Comparison of ENCODE assay signal across 1 cellular context in genomic region chr12:3872800-3873636, GRCh38.
TF ChIP-seq lines count a peak whose summit lies in the region.

Gene PARP11, minus strand, starts transcription at chr12:3873399. Its CDS starts 170 bp downstream, at chr12:3873229.

TF ChIP-seq in HepG2, 621 proteins besides CTCF, POLR2A, EP300 and RAD21 (continued from another document and continues in another):
- TF ChIP-seq ZGPAT (CRISPR knock-in tag; IDR thresholded peaks at IDR 0.05) (no peak), CREB3 (CRISPR knock-in tag; IDR thresholded peaks at IDR 0.05) (0 out of 2 replicates have a peak, but pooled peaks have one; percentile 34), TOE1 (CRISPR knock-in tag; IDR thresholded peaks at IDR 0.05) (no peak), KLF16 (CRISPR knock-in tag; IDR thresholded peaks at IDR 0.05) (peak in 1 of 2 experiments; percentile 67; a peak in 2 of 4 replicates), NFKBIZ (CRISPR knock-in tag; IDR thresholded peaks at IDR 0.05) (no peak), ZNF567 (CRISPR knock-in tag; IDR thresholded peaks at IDR 0.05; ENCODE audit: borderline replicate concordance) (no peak), ATRX (CRISPR knock-in tag; IDR thresholded peaks at IDR 0.05; ENCODE audit: borderline replicate concordance) (no peak), BCL6 (CRISPR knock-in tag; IDR thresholded peaks at IDR 0.05) (no peak), BHLHE40 (IDR thresholded peaks at IDR 0.05; ENCODE audit: low read length) (peak; percentile 83), ZNF446 (CRISPR knock-in tag; IDR thresholded peaks at IDR 0.05) (no peak), SMYD3 (CRISPR knock-in tag; IDR thresholded peaks at IDR 0.05) (no peak), ATF6 (CRISPR knock-in tag; conservative IDR thresholded peaks at IDR 0.05) (no peak; the same call in 1 of the 2 replicates), YY1 (IDR thresholded peaks at IDR 0.05; ENCODE audit: insufficient read depth, insufficient replicate concordance, low read depth, low read length) (no peak), CBX1 (IDR thresholded peaks at IDR 0.05; ENCODE audit: low read depth) (no peak), MLX (CRISPR knock-in tag; IDR thresholded peaks at IDR 0.05) (no peak), ZNF234 (CRISPR knock-in tag; conservative IDR thresholded peaks at IDR 0.05) (no peak), ATF5 (CRISPR knock-in tag; IDR thresholded peaks at IDR 0.05; ENCODE audit: low read depth) (no peak), ZNF746 (CRISPR knock-in tag; IDR thresholded peaks at IDR 0.05) (no peak), ZNF264 (CRISPR knock-in tag; IDR thresholded peaks at IDR 0.05) (no peak), ZNF407 (CRISPR knock-in tag; IDR thresholded peaks at IDR 0.05; ENCODE audit: not compliant biosample characterization) (no peak), ZNF414 (CRISPR knock-in tag; IDR thresholded peaks at IDR 0.05) (peak; percentile 30; the same call in 1 of the 2 replicates), SP2 (CRISPR knock-in tag; IDR thresholded peaks at IDR 0.05) (peak; percentile 76), AGO1 (IDR thresholded peaks at IDR 0.05; ENCODE audit: low read depth, low read length, poor library complexity, severe bottlenecking) (no peak), ATF7-NPFF (CRISPR knock-in tag; IDR thresholded peaks at IDR 0.05; ENCODE audit: low read depth) (no peak), ZNF574 (CRISPR knock-in tag; IDR thresholded peaks at IDR 0.05) (0 out of 2 replicates have a peak, but pooled peaks have one; percentile 41), GPBP1L1 (CRISPR knock-in tag; IDR thresholded peaks at IDR 0.05) (no peak), SNAPC5 (CRISPR knock-in tag; IDR thresholded peaks at IDR 0.05; ENCODE audit: borderline replicate concordance) (no peak), SATB2 (CRISPR knock-in tag; IDR thresholded peaks at IDR 0.05) (no peak), MAZ (IDR thresholded peaks at IDR 0.05; ENCODE audit: borderline replicate concordance, low read depth, low read length) (peak; percentile 70; the same call in 1 of the 2 replicates), MAZ (CRISPR knock-in tag; IDR thresholded peaks at IDR 0.05; ENCODE audit: low read depth) (peak; percentile 46; the same call in 1 of the 2 replicates), RFXANK (CRISPR knock-in tag; IDR thresholded peaks at IDR 0.05) (no peak), ZBTB21 (CRISPR knock-in tag; IDR thresholded peaks at IDR 0.05) (no peak), ZNF597 (CRISPR knock-in tag; IDR thresholded peaks at IDR 0.05) (no peak), U2AF1 (optimal IDR thresholded peaks at IDR 0.05; ENCODE audit: low read depth, low read length) (no peak), PHF8 (CRISPR knock-in tag; IDR thresholded peaks at IDR 0.05) (peak; percentile 76), SNRNP70 (IDR thresholded peaks at IDR 0.05; ENCODE audit: low read depth, low read length) (no peak), BCL3 (CRISPR knock-in tag; IDR thresholded peaks at IDR 0.05) (no peak)
